Comparison of ENCODE assay signal across 7 cellular contexts in genomic region chr4:139651282-139652194, GRCh38. TPM values are rescaled to one million over a fixed set of nuclear protein-coding genes. Genes with fewer than 3 reads are reported as not detected.
DNase-seq lines count a peak whose midpoint lies in the region; ATAC-seq, FAIRE-seq and TF ChIP-seq lines count a peak whose summit lies in the region.

No MANE protein-coding gene starts in this region.

- in situ Hi-C loops in GM13977 (cut with MboI; ENCODE audit: low pct_unique_long_range_greater_than_20kb, low sequenced_read_pairs, unreplicated experiment) (no loop called here), astrocyte of the cerebellum (cut with HindIII; ENCODE audit: low sequenced_read_pairs) (no loop called here)

- no peaks in the 10 kb centered on the region for H3K4me1 ChIP-seq in small intestine (ENCODE audit: control insufficient read depth in 2 of 2, insufficient read depth in 1 of 2, low read depth in 1 of 2, low read length in 1 of 2)

- DNase-seq in GM13977 (ENCODE audit: low spot score) (peak; percentile 49), NCI-H1930 (lab: John Stamatoyannopoulos, UW) (peak; percentile 35 to 71), T1000 (lab: John Stamatoyannopoulos, UW) (peak; percentile 36), astrocyte of the cerebellum (ENCODE audit: low read depth) (peak; percentile 74), hypothalamus (lab: John Stamatoyannopoulos, UW) (peak in 49 of 51 donors; percentile 2 to 89 (median 60)), small intestine (peak; percentile 77)

- peak; percentile 90 for TF ChIP-seq CTCF in GM13977 (IDR thresholded peaks at IDR 0.05; ENCODE audit: extremely low read depth, insufficient read depth, missing control alignments)
- TF ChIP-seq CTCF in astrocyte of the cerebellum (IDR thresholded peaks at IDR 0.05; ENCODE audit: low read depth, low read length, missing control alignments): peak; percentile 92

- 14 to 24% (median 21%) methylated on average over 13 of the region's 13 CpGs for whole genome bisulfite sequencing in small intestine, 3 donors

- H3K4me3 ChIP-seq in astrocyte of the cerebellum (ENCODE audit: low read depth, low read length) (no peak overlapping the region), small intestine (ENCODE audit: low read depth in 1 of 2, low read length in 2 of 2) (no peak overlapping the region)

- no peak for FAIRE-seq in small intestine (lab: Jason Lieb, UNC)

- no peaks in the 10 kb centered on the region for H3K36me3 ChIP-seq in small intestine (ENCODE audit: control insufficient read depth in 2 of 2, insufficient read depth in 2 of 2, low read length in 2 of 2)

- H3K27ac ChIP-seq in small intestine (ENCODE audit: low read depth in 1 of 2, low read length in 1 of 2): no peak overlapping the region

- no peaks in the 10 kb centered on the region for H3K27me3 ChIP-seq in small intestine (ENCODE audit: control insufficient read depth in 2 of 2, insufficient read depth in 2 of 2, low read length in 2 of 2)

- no peaks in the 10 kb centered on the region for H3K9me3 ChIP-seq in small intestine (ENCODE audit: control insufficient read depth, low read depth)

- peak; percentile 80 for ATAC-seq in HG02763 (IDR thresholded peaks at IDR 0.05; ENCODE audit: unreplicated experiment)

RNA-seq across cellular contexts. Expression of gene MGST2, which starts 14.1 kb away (rescaled TPM):
- polyA plus RNA-seq in small intestine: 100 to 1,000 TPM; 207 to 225 (median 214) TPM
